ENCODE assay signal across 1 cellular context in genomic region chr11:57339305-57339704, GRCh38.
TF ChIP-seq lines count a peak whose summit lies in the region.

No MANE protein-coding gene starts in this region.

TF ChIP-seq in GM23338, 12 proteins besides CTCF, POLR2A, EP300 and RAD21 (continued from another document):
- TF ChIP-seq, protein P1, sequence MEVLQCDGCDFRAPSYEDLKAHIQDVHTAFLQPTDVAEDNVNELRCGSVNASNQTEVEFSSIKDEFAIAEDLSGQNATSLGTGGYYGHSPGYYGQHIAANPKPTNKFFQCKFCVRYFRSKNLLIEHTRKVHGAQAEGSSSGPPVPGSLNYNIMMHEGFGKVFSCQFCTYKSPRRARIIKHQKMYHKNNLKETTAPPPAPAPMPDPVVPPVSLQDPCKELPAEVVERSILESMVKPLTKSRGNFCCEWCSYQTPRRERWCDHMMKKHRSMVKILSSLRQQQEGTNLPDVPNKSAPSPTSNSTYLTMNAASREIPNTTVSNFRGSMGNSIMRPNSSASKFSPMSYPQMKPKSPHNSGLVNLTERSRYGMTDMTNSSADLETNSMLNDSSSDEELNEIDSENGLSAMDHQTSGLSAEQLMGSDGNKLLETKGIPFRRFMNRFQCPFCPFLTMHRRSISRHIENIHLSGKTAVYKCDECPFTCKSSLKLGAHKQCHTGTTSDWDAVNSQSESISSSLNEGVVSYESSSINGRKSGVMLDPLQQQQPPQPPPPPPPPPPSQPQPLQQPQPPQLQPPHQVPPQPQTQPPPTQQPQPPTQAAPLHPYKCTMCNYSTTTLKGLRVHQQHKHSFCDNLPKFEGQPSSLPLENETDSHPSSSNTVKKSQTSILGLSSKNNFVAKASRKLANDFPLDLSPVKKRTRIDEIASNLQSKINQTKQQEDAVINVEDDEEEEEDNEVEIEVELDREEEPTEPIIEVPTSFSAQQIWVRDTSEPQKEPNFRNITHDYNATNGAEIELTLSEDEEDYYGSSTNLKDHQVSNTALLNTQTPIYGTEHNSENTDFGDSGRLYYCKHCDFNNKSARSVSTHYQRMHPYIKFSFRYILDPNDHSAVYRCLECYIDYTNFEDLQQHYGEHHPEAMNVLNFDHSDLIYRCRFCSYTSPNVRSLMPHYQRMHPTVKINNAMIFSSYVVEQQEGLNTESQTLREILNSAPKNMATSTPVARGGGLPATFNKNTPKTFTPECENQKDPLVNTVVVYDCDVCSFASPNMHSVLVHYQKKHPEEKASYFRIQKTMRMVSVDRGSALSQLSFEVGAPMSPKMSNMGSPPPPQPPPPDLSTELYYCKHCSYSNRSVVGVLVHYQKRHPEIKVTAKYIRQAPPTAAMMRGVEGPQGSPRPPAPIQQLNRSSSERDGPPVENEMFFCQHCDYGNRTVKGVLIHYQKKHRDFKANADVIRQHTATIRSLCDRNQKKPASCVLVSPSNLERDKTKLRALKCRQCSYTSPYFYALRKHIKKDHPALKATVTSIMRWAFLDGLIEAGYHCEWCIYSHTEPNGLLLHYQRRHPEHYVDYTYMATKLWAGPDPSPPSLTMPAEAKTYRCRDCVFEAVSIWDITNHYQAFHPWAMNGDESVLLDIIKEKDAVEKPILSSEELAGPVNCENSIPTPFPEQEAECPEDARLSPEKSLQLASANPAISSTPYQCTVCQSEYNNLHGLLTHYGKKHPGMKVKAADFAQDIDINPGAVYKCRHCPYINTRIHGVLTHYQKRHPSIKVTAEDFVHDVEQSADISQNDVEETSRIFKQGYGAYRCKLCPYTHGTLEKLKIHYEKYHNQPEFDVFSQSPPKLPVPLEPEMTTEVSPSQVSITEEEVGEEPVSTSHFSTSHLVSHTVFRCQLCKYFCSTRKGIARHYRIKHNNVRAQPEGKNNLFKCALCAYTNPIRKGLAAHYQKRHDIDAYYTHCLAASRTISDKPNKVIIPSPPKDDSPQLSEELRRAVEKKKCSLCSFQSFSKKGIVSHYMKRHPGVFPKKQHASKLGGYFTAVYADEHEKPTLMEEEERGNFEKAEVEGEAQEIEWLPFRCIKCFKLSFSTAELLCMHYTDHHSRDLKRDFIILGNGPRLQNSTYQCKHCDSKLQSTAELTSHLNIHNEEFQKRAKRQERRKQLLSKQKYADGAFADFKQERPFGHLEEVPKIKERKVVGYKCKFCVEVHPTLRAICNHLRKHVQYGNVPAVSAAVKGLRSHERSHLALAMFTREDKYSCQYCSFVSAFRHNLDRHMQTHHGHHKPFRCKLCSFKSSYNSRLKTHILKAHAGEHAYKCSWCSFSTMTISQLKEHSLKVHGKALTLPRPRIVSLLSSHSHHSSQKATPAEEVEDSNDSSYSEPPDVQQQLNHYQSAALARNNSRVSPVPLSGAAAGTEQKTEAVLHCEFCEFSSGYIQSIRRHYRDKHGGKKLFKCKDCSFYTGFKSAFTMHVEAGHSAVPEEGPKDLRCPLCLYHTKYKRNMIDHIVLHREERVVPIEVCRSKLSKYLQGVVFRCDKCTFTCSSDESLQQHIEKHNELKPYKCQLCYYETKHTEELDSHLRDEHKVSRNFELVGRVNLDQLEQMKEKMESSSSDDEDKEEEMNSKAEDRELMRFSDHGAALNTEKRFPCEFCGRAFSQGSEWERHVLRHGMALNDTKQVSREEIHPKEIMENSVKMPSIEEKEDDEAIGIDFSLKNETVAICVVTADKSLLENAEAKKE (CRISPR knock-in tag; IDR thresholded peaks at IDR 0.05), result no peak
- TF ChIP-seq POLR2AphosphoS5 (IDR thresholded peaks at IDR 0.05; ENCODE audit: low read depth) (no peak), JUNB (IDR thresholded peaks at IDR 0.05; ENCODE audit: unreplicated experiment) (no peak), EZH2 (IDR thresholded peaks at IDR 0.05; ENCODE audit: low read depth, unreplicated experiment) (no peak), NANOG (IDR thresholded peaks at IDR 0.05; ENCODE audit: borderline replicate concordance) (no peak), CREB1 (CRISPR knock-in tag; IDR thresholded peaks at IDR 0.05; ENCODE audit: low read depth) (no peak), ZNF331 (CRISPR knock-in tag; IDR thresholded peaks at IDR 0.05; ENCODE audit: low read depth) (no peak)
